Comparison of ENCODE assay signal across 19 cellular contexts in genomic region chr2:120531365-120531764, GRCh38.
DNase-seq lines count a peak whose midpoint lies in the region; ATAC-seq and TF ChIP-seq lines count a peak whose summit lies in the region.
"Had no signal": no experiment of that assay in that cellular context is flagged by ENCODE, and none has a peak within 500 bp of the region (broad histone marks: within the 10 kb centered on the region; RNA-seq: fewer than 3 reads in every experiment).

No MANE protein-coding gene starts in this region.

- ATAC-seq in HG02571 (IDR thresholded peaks at IDR 0.05; ENCODE audit: unreplicated experiment) = no peak
- no peak for ATAC-seq in stimulated activated memory B cell treated with anti-CD40 and anti-IgM and Interleukin-4, amounts not matched to agents 10 μg/mL and 1 μg/mL and 100 μg/mL, for 72 hours

- H3K4me1 Mint-ChIP-seq in stimulated activated memory B cell treated with anti-CD40 and anti-IgM and Interleukin-4, amounts not matched to agents 10 μg/mL and 1 μg/mL and 100 μg/mL, for 72 hours = no peaks in the 10 kb centered on the region
- H3K4me1 Mint-ChIP-seq: CD14-positive monocyte, IgD-negative memory B cell had no signal

- H3K4me3 ChIP-seq in fibroblast of the aortic adventitia (ENCODE audit: low read depth, low read length) (no peak overlapping the region), skeletal muscle cell (ENCODE audit: low read depth, low read length) (no peak overlapping the region)
- H3K4me3 ChIP-seq: MG63, Peyer's patch had no signal

- no peaks in the 10 kb centered on the region for H3K36me3 Mint-ChIP-seq in stimulated activated memory B cell treated with anti-CD40 and anti-IgM and Interleukin-4, amounts not matched to agents 10 μg/mL and 1 μg/mL and 100 μg/mL, for 72 hours
- H3K36me3 Mint-ChIP-seq: CD14-positive monocyte, IgD-negative memory B cell had no signal

- H3K9me3 Mint-ChIP-seq in stimulated activated memory B cell treated with anti-CD40 and anti-IgM and Interleukin-4, amounts not matched to agents 10 μg/mL and 1 μg/mL and 100 μg/mL, for 72 hours = peaks cover 10% of the 10 kb centered on the region

- TF ChIP-seq CTCF in fibroblast of the aortic adventitia (IDR thresholded peaks at IDR 0.05; ENCODE audit: insufficient read depth, low read length) = no peak

- H3K27me3 Mint-ChIP-seq in stimulated activated memory B cell treated with anti-CD40 and anti-IgM and Interleukin-4, amounts not matched to agents 10 μg/mL and 1 μg/mL and 100 μg/mL, for 72 hours = peaks cover 22% of the 10 kb centered on the region

- no peak overlapping the region for H3K4me3 Mint-ChIP-seq in stimulated activated memory B cell treated with anti-CD40 and anti-IgM and Interleukin-4, amounts not matched to agents 10 μg/mL and 1 μg/mL and 100 μg/mL, for 72 hours
- H3K4me3 Mint-ChIP-seq: CD14-positive monocyte, IgD-negative memory B cell had no signal

- DNase-seq in NOMO-1 treated with DMSO at 0.1 percent for 48 hours (lab: John Stamatoyannopoulos, UW; ENCODE audit: unreplicated experiment) (peak; percentile 38), NOMO-1 treated with dmso at 0.1 percent for 144 hours (lab: John Stamatoyannopoulos, UW; ENCODE audit: unreplicated experiment) (no peak), amniotic epithelial cell (ENCODE audit: low read depth) (peak; percentile 90), fibroblast of the aortic adventitia (ENCODE audit: low read depth) (peak; percentile 53), skeletal muscle cell (ENCODE audit: low read depth) (peak; percentile 28), NCI-H526 treated with DMSO at 0.1 percent for 48 hours (lab: John Stamatoyannopoulos, UW) (no peak)
- DNase-seq: DMS79 treated with DMSO at 0.1 percent for 48 hours, H7, Kasumi-1, MG63, NCI-H1105 treated with DMSO at 0.1 percent for 48 hours, NCI-H187 treated with DMSO at 0.1 percent for 48 hours, NCI-H2227 treated with DMSO at 0.1 percent for 48 hours, NCI-H510A treated with DMSO at 0.1 percent for 48 hours, Peyer's patch had no signal

- no peak overlapping the region for H3K27ac Mint-ChIP-seq in stimulated activated memory B cell treated with anti-CD40 and anti-IgM and Interleukin-4, amounts not matched to agents 10 μg/mL and 1 μg/mL and 100 μg/mL, for 72 hours
- H3K27ac Mint-ChIP-seq: CD14-positive monocyte, IgD-negative memory B cell had no signal

Comparison
In these comparisons a context has a peak if more than half of its experiments do, and no peak if none do; other contexts are left out.
1. DNase-seq: peak in NOMO-1 treated with DMSO at 0.1 percent for 48 hours (single experiment), amniotic epithelial cell (single experiment), fibroblast of the aortic adventitia (single experiment) and skeletal muscle cell (single experiment); none in NOMO-1 treated with dmso at 0.1 percent for 144 hours (single experiment) and NCI-H526 treated with DMSO at 0.1 percent for 48 hours (single experiment).